ENCODE assay signal across 21 cellular contexts in the genomic region with DNA sequence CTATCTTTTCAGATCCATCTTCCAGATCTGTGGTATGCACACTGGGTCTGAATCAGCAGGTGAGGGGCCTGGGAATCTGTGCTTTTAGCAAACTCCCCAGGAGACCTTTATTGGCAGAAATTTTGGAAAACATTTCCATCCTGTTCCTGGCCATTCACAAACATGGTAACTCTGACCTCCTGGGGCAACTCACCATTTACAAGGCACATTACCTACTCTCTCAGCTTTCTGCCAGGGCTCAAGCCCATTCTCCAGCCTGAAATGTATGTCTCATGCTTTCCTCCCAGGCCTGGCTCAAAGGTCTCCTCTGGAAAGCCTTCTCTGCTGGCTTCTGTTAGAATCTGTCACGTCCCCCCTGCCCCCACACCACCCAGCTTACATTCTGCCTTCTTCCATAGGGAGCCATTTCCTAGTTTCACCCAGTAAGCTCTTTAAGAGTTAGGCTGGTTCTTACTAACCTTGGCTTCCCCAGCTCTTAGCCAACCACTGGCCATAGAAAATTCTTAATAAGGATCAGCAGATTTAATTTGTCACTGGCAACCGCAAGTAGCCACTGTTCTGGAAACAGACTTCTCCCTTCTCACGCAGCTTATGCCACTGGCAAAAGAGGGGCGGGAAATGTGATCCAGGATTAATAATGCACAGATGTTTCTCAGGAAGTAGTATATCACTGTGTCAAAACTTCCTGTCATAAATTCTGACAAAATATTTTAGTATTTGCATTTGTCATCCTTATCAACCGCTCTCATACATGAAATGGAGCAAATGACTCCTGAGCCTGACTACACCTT. TPM values are rescaled to one million over a fixed set of nuclear protein-coding genes. Genes with fewer than 3 reads are reported as not detected.
A peak's percentile ranks its signal among the peaks of the same experiment; 100 is the strongest.
DNase-seq lines count a peak whose midpoint lies in the region; ATAC-seq lines count a peak whose summit lies in the region.
"Had no signal": no experiment of that assay in that cellular context is flagged by ENCODE, and none has a peak within 500 bp of the region (broad histone marks: within the 10 kb centered on the region; RNA-seq: fewer than 3 reads in every experiment).

No MANE protein-coding gene starts in this region.

- ATAC-seq in GM18873 (IDR thresholded peaks at IDR 0.05; ENCODE audit: low FRiP score, unreplicated experiment) = no peak
- ATAC-seq: activated naive CD4-positive, alpha-beta T cell treated with anti-CD3 and anti-CD28 coated beads, Interleukin-2, amount 50 U/mL, for 72 hours had no signal

- H3K79me1 ChIP-seq in mesenchymal stem cell (replicated peaks; ENCODE audit: low read length, poor library complexity, severe bottlenecking) = peaks cover 5% of the 10 kb centered on the region

- no peaks in the 10 kb centered on the region for H3K27me3 ChIP-seq in HUES64 (ENCODE audit: insufficient read depth, low read length)
- no peaks in the 10 kb centered on the region for H3K27me3 ChIP-seq in mesenchymal stem cell (ENCODE audit: control insufficient read depth in 1 of 2, insufficient read depth in 1 of 2, low read length in 2 of 2)
- H3K27me3 ChIP-seq: ascending aorta had no signal

- H2BK120ac ChIP-seq in mesenchymal stem cell (ENCODE audit: low read depth, low read length) = no peak overlapping the region

- H3K4me3 ChIP-seq in HUES64 (ENCODE audit: low read length) (no peak overlapping the region), mesenchymal stem cell (ENCODE audit: insufficient read depth in 1 of 2, low read depth in 1 of 2, low read length in 2 of 2) (no peak overlapping the region)
- H3K4me3 ChIP-seq: ascending aorta, left ventricle myocardium inferior had no signal

- no peak overlapping the region for H4K91ac ChIP-seq in mesenchymal stem cell (ENCODE audit: low read length)

- H2BK5ac ChIP-seq in mesenchymal stem cell (ENCODE audit: low read depth, low read length, poor library complexity, severe bottlenecking) = no peak overlapping the region

- H3K9ac ChIP-seq in HUES64 (ENCODE audit: low read depth, low read length) (no peak overlapping the region), mesenchymal stem cell (ENCODE audit: low read length) (no peak overlapping the region)
- H3K9ac ChIP-seq: parathyroid adenoma had no signal

- H3K4me1 ChIP-seq in HUES64 (ENCODE audit: insufficient read depth, low read length) (peaks cover 76% of the 10 kb centered on the region), mesenchymal stem cell (ENCODE audit: control insufficient read depth, insufficient read depth, low read depth, low read length) (no peaks in the 10 kb centered on the region)
- H3K4me1 ChIP-seq: ascending aorta, parathyroid adenoma had no signal

- H3K23ac ChIP-seq in mesenchymal stem cell (ENCODE audit: low read length in 2 of 2) = no peak overlapping the region

- H3K4me2 ChIP-seq in mesenchymal stem cell (ENCODE audit: low read length, poor library complexity, severe bottlenecking) = no peak overlapping the region

- H3K18ac ChIP-seq in mesenchymal stem cell (ENCODE audit: low read depth in 1 of 2, low read length in 2 of 2) = no peak overlapping the region

- no peak overlapping the region for H2BK15ac ChIP-seq in mesenchymal stem cell (ENCODE audit: low read depth, poor library complexity, severe bottlenecking)

- H4K8ac ChIP-seq in mesenchymal stem cell (ENCODE audit: low read length) = no peak overlapping the region

- H3K14ac ChIP-seq in mesenchymal stem cell (ENCODE audit: low read length in 2 of 2) = no peak overlapping the region

- H3K27ac ChIP-seq in HUES64 (ENCODE audit: low read depth, low read length) (peak overlapping the region; percentile 46; the same call in 1 of the 2 replicates), mesenchymal stem cell (ENCODE audit: low read length, poor library complexity, severe bottlenecking) (no peak overlapping the region)
- H3K27ac ChIP-seq: ascending aorta, epithelial cell of prostate, left ventricle myocardium inferior, parathyroid adenoma had no signal

- H3K9me3 ChIP-seq in HUES64 (ENCODE audit: insufficient read depth, low read depth, low read length) (no peaks in the 10 kb centered on the region), mesenchymal stem cell (ENCODE audit: control insufficient read depth, low read length) (no peaks in the 10 kb centered on the region)
- H3K9me3 ChIP-seq: ascending aorta, left ventricle myocardium inferior had no signal

- H2AK5ac ChIP-seq in mesenchymal stem cell (ENCODE audit: low read length, severe bottlenecking) = no peak overlapping the region

- DNase-seq in NCI-H1417 (lab: John Stamatoyannopoulos, UW) (peak in 2 of 3 experiments; percentile 44 to 73), NCI-H1417 treated with DMSO at 0.1 percent for 48 hours (lab: John Stamatoyannopoulos, UW) (no peak), RKO (ENCODE audit: low spot score) (peak; percentile 31), mesenchymal stem cell (peak; percentile 5), dedifferentiated amniotic fluid mesenchymal stem cell (ENCODE audit: extremely low spot score) (no peak), T1000 (lab: John Stamatoyannopoulos, UW) (no peak)
- DNase-seq: activated CD4-positive, alpha-beta T cell treated with anti-CD3 and anti-CD28 coated beads, Interleukin-2, amount 10 ng/mL, durations not matched to agents 24 days and 14 days; C1 segment of cervical spinal cord; hippocampal formation; Karpas-422; left ventricle myocardium inferior; NCI-H1436; NCI-H2107; NCI-H526 treated with DMSO at 0.1 percent for 48 hours; SIG-M5 had no signal

- H2BK12ac ChIP-seq in mesenchymal stem cell (ENCODE audit: low read length in 2 of 2) = no peak overlapping the region

- no peak overlapping the region for H3K4ac ChIP-seq in mesenchymal stem cell (ENCODE audit: low read depth in 1 of 2, low read length in 2 of 2)

- H2AFZ ChIP-seq in mesenchymal stem cell (ENCODE audit: low read depth, low read length) = no peak overlapping the region
- H2AFZ ChIP-seq: parathyroid adenoma had no signal

- H3K36me3 ChIP-seq in HUES64 (ENCODE audit: insufficient read depth, low read length) (no peaks in the 10 kb centered on the region), mesenchymal stem cell (ENCODE audit: control insufficient read depth in 1 of 2, insufficient read depth in 2 of 2, low read depth in 1 of 2, low read length in 2 of 2) (no peaks in the 10 kb centered on the region)
- H3K36me3 ChIP-seq: ascending aorta, left ventricle myocardium inferior had no signal

- 73% methylated on average over 5 of the region's 5 CpGs for WGBS in HUES64
- WGBS in mesenchymal stem cell = 57% methylated on average over 3 of the region's 5 CpGs

RNA-seq across cellular contexts. Expression of gene RORA, which starts 55.0 kb away (rescaled TPM):
- 2.1 TPM for polyA plus RNA-seq in HUES64 (2013, experiment 1 of 2)
- polyA plus RNA-seq in HUES64 (2013, experiment 2 of 2) = 4.1 TPM
- 7.2 TPM for polyA plus RNA-seq in mesenchymal stem cell (2013, experiment 1 of 2)
- 6.9 TPM for polyA plus RNA-seq in mesenchymal stem cell (2013, experiment 2 of 2)

Comparison
In these comparisons a context has a peak if more than half of its experiments do, and no peak if none do; other contexts are left out.
1. DNase-seq: peak in NCI-H1417 (2 of 3), RKO (single experiment) and mesenchymal stem cell (single experiment); none in NCI-H1417 treated with DMSO at 0.1 percent for 48 hours (single experiment), dedifferentiated amniotic fluid mesenchymal stem cell (single experiment) and T1000 (single experiment).